2 cellular contexts compared by ENCODE assay signal in genomic region chr15:52217186-52217585, GRCh38.
TF ChIP-seq lines count a peak whose summit lies in the region.

No MANE protein-coding gene starts in this region.

TF ChIP-seq in GM23338, 12 proteins besides CTCF, POLR2A, EP300 and RAD21 (continued from another document):
- no peak for TF ChIP-seq REST (IDR thresholded peaks at IDR 0.05; ENCODE audit: unreplicated experiment)
- TF ChIP-seq POLR2AphosphoS5 (IDR thresholded peaks at IDR 0.05; ENCODE audit: low read depth) = no peak
- TF ChIP-seq, protein P1, sequence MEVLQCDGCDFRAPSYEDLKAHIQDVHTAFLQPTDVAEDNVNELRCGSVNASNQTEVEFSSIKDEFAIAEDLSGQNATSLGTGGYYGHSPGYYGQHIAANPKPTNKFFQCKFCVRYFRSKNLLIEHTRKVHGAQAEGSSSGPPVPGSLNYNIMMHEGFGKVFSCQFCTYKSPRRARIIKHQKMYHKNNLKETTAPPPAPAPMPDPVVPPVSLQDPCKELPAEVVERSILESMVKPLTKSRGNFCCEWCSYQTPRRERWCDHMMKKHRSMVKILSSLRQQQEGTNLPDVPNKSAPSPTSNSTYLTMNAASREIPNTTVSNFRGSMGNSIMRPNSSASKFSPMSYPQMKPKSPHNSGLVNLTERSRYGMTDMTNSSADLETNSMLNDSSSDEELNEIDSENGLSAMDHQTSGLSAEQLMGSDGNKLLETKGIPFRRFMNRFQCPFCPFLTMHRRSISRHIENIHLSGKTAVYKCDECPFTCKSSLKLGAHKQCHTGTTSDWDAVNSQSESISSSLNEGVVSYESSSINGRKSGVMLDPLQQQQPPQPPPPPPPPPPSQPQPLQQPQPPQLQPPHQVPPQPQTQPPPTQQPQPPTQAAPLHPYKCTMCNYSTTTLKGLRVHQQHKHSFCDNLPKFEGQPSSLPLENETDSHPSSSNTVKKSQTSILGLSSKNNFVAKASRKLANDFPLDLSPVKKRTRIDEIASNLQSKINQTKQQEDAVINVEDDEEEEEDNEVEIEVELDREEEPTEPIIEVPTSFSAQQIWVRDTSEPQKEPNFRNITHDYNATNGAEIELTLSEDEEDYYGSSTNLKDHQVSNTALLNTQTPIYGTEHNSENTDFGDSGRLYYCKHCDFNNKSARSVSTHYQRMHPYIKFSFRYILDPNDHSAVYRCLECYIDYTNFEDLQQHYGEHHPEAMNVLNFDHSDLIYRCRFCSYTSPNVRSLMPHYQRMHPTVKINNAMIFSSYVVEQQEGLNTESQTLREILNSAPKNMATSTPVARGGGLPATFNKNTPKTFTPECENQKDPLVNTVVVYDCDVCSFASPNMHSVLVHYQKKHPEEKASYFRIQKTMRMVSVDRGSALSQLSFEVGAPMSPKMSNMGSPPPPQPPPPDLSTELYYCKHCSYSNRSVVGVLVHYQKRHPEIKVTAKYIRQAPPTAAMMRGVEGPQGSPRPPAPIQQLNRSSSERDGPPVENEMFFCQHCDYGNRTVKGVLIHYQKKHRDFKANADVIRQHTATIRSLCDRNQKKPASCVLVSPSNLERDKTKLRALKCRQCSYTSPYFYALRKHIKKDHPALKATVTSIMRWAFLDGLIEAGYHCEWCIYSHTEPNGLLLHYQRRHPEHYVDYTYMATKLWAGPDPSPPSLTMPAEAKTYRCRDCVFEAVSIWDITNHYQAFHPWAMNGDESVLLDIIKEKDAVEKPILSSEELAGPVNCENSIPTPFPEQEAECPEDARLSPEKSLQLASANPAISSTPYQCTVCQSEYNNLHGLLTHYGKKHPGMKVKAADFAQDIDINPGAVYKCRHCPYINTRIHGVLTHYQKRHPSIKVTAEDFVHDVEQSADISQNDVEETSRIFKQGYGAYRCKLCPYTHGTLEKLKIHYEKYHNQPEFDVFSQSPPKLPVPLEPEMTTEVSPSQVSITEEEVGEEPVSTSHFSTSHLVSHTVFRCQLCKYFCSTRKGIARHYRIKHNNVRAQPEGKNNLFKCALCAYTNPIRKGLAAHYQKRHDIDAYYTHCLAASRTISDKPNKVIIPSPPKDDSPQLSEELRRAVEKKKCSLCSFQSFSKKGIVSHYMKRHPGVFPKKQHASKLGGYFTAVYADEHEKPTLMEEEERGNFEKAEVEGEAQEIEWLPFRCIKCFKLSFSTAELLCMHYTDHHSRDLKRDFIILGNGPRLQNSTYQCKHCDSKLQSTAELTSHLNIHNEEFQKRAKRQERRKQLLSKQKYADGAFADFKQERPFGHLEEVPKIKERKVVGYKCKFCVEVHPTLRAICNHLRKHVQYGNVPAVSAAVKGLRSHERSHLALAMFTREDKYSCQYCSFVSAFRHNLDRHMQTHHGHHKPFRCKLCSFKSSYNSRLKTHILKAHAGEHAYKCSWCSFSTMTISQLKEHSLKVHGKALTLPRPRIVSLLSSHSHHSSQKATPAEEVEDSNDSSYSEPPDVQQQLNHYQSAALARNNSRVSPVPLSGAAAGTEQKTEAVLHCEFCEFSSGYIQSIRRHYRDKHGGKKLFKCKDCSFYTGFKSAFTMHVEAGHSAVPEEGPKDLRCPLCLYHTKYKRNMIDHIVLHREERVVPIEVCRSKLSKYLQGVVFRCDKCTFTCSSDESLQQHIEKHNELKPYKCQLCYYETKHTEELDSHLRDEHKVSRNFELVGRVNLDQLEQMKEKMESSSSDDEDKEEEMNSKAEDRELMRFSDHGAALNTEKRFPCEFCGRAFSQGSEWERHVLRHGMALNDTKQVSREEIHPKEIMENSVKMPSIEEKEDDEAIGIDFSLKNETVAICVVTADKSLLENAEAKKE (CRISPR knock-in tag; IDR thresholded peaks at IDR 0.05) = no peak
- no peak for TF ChIP-seq JUNB (IDR thresholded peaks at IDR 0.05; ENCODE audit: unreplicated experiment)

TF ChIP-seq in WTC11, 78 proteins besides CTCF, POLR2A, EP300 and RAD21 (continued from another document):
- TF ChIP-seq STAT6 (CRISPR knock-in tag; conservative IDR thresholded peaks at IDR 0.05; ENCODE audit: low read depth) = no peak
- no peak for TF ChIP-seq JAZF1 (CRISPR knock-in tag; IDR thresholded peaks at IDR 0.05)
- TF ChIP-seq ZBTB21 (CRISPR knock-in tag; IDR thresholded peaks at IDR 0.05; ENCODE audit: borderline replicate concordance) = no peak
- TF ChIP-seq IRF2 (CRISPR knock-in tag; IDR thresholded peaks at IDR 0.05; ENCODE audit: borderline replicate concordance, low read depth) = no peak
- TF ChIP-seq PREB (CRISPR knock-in tag; IDR thresholded peaks at IDR 0.05; ENCODE audit: borderline replicate concordance) = no peak
- no peak for TF ChIP-seq ZNF232 (CRISPR knock-in tag; IDR thresholded peaks at IDR 0.05)
- TF ChIP-seq, protein P2, sequence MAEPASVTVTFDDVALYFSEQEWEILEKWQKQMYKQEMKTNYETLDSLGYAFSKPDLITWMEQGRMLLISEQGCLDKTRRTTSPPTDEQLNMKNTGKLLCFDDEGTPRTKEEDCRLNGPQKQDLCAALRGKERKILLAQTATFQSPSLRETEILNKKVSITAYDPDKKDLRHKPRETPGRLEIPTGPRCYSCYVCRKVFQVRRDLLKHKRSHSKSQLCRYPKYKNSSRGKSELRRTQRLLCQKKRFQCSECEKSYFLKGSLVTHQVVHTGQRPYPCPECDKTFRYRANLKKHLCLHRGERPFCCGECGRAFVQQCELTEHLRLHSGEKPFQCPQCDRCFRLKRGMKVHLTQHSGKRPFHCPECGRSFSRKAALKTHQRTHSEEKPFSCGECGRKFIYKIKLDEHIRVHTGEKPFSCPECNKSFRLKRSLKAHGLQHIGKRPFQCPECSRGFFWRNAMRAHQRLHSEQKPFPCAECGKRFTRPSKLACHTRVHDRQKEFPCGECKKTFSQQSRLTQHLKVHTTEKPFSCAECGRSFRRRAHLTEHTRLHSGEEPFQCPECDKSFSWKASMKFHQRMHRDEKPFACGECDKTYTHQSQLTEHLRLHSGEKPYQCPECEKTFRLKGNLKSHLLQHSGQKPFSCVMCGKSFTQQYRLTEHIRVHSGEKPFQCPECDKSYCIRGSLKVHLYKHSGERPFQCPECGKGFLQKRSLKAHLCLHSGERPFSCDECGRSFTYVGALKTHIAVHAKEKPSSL (CRISPR knock-in tag; conservative IDR thresholded peaks at IDR 0.05) = no peak
- TF ChIP-seq, protein P3, sequence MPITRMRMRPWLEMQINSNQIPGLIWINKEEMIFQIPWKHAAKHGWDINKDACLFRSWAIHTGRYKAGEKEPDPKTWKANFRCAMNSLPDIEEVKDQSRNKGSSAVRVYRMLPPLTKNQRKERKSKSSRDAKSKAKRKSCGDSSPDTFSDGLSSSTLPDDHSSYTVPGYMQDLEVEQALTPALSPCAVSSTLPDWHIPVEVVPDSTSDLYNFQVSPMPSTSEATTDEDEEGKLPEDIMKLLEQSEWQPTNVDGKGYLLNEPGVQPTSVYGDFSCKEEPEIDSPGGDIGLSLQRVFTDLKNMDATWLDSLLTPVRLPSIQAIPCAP (CRISPR knock-in tag; IDR thresholded peaks at IDR 0.05) = no peak
- TF ChIP-seq TEAD1 (CRISPR knock-in tag; IDR thresholded peaks at IDR 0.05) = no peak
- TF ChIP-seq SP1 (CRISPR knock-in tag; conservative IDR thresholded peaks at IDR 0.05) = no peak
- TF ChIP-seq MXD4 (CRISPR knock-in tag; IDR thresholded peaks at IDR 0.05; ENCODE audit: borderline replicate concordance) = no peak
